Comparison of ENCODE assay signal across 8 cellular contexts in the genomic region with DNA sequence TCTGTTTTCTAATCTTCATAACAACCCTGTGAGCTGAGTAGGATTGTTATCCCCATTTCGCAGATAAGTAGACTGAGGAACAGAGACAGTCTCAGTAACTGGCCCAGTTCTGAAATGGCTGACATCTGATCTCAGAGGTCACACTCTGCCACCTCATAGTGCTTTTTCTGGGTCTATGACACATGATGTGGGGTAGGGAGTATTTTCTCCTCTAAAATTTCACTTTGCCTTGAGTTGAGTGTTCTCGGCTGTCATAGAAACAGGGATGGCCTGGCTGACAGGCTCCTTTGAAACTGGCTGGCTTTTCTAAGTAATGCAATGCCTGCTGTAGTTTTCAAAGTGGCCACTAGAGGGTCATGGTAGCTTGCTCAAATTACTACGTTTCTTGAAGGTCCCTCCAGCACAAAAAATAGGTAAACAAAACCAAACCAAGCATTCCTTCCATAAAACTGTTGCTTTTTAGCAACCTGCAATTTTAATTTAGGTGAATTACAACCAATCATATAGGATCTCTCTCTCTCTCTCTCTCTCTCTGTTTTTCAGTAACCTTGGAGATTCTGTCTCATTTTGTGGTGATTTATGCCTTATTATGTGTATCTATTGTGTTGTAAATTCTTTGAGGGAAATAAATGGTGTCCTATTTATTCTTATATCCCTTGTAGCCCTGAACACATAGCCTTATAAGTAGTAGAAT.
DNase-seq lines count a peak whose midpoint lies in the region; ATAC-seq and TF ChIP-seq lines count a peak whose summit lies in the region.

No MANE protein-coding gene starts in this region.

- H3K9me3 ChIP-seq in lower lobe of right lung: no peaks in the 10 kb centered on the region

- no peak for DNase-seq in AG04449 (ENCODE audit: low read depth, low spot score)
- DNase-seq in NCI-H345 (lab: John Stamatoyannopoulos, UW): peak; percentile 63
- DNase-seq in activated CD4-positive, alpha-beta T cell treated with anti-CD3 and anti-CD28 coated beads for 48 hours: peak; percentile 75
- no peak for DNase-seq in lower lobe of right lung
- peak; percentile 19 to 30 for DNase-seq in stimulated activated CD8-positive, alpha-beta memory T cell treated with anti-CD3 and anti-CD28 coated beads, Interleukin-15, amount 100 ng/mL, for 48 hours (ENCODE audit: low read depth in 2 of 2)

- H3K27ac Mint-ChIP-seq in dendritic cell treated with granulocyte-macrophage colony-stimulating factor and Interleukin-4, amounts not matched to agents 40 ng/mL and 50 ng/mL, for 4 days: peak overlapping the region; percentile 53

- ATAC-seq in GM18511 (IDR thresholded peaks at IDR 0.05; ENCODE audit: unreplicated experiment) (peak; percentile 91), HG03045 (IDR thresholded peaks at IDR 0.05; ENCODE audit: unreplicated experiment) (peak; percentile 89), lower lobe of right lung (peak; percentile 86 to 88)

- no peaks in the 10 kb centered on the region for H3K4me1 ChIP-seq in lower lobe of right lung

- peaks cover 16% of the 10 kb centered on the region for H3K4me1 Mint-ChIP-seq in dendritic cell treated with granulocyte-macrophage colony-stimulating factor and Interleukin-4, amounts not matched to agents 40 ng/mL and 50 ng/mL, for 4 days (ENCODE audit: low read depth)

- H3K36me3 Mint-ChIP-seq in dendritic cell treated with granulocyte-macrophage colony-stimulating factor and Interleukin-4, amounts not matched to agents 40 ng/mL and 50 ng/mL, for 4 days (ENCODE audit: low read depth): no peaks in the 10 kb centered on the region

- no peak overlapping the region for H3K27ac ChIP-seq in lower lobe of right lung

- H3K4me3 Mint-ChIP-seq in dendritic cell treated with granulocyte-macrophage colony-stimulating factor and Interleukin-4, amounts not matched to agents 40 ng/mL and 50 ng/mL, for 4 days: no peak overlapping the region

- POLR2A ChIA-PET in AG04449 (lab: Yijun Ruan, JAX): no interaction called here

- TF ChIP-seq CTCF in AG04449 (IDR thresholded peaks at IDR 0.05; ENCODE audit: insufficient read depth, low read length, missing control alignments) (peak; percentile 74), lower lobe of right lung (IDR thresholded peaks at IDR 0.05) (peak; percentile 94)

- H3K9me3 Mint-ChIP-seq in dendritic cell treated with granulocyte-macrophage colony-stimulating factor and Interleukin-4, amounts not matched to agents 40 ng/mL and 50 ng/mL, for 4 days: no peaks in the 10 kb centered on the region

- intact Hi-C loops in dendritic cell treated with granulocyte-macrophage colony-stimulating factor and Interleukin-4, amounts not matched to agents 40 ng/mL and 50 ng/mL, for 4 days (cut with micrococcal nuclease): loop anchor here (1.0 to 10.0 kb wide), 2 partner anchors 23 to 233 kb away; no protein-coding TSS in a partner anchor
- intact Hi-C loops in lower lobe of right lung (cut with DNase I): no loop called here

- peaks cover 1% of the 10 kb centered on the region for H3K27me3 Mint-ChIP-seq in dendritic cell treated with granulocyte-macrophage colony-stimulating factor and Interleukin-4, amounts not matched to agents 40 ng/mL and 50 ng/mL, for 4 days

- CTCF ChIA-PET in AG04449 (lab: Yijun Ruan, JAX): interaction anchor here (0.8 to 2.4 kb wide), 11 partner anchors 12 to 238 kb away, joined by 3 to 12 read pairs (median 4); no protein-coding TSS in a partner anchor

- H3K4me3 ChIP-seq in AG04449 (ENCODE audit: low read depth, low read length) (no peak overlapping the region), lower lobe of right lung (no peak overlapping the region)

- no peaks in the 10 kb centered on the region for H3K36me3 ChIP-seq in lower lobe of right lung

- no peaks in the 10 kb centered on the region for H3K27me3 ChIP-seq in lower lobe of right lung (ENCODE audit: low read depth)

Comparison
In these comparisons a context has a peak if more than half of its experiments do, and no peak if none do; other contexts are left out.
1. DNase-seq: peak in NCI-H345 (single experiment), activated CD4-positive, alpha-beta T cell treated with anti-CD3 and anti-CD28 coated beads for 48 hours (single experiment) and stimulated activated CD8-positive, alpha-beta memory T cell treated with anti-CD3 and anti-CD28 coated beads, Interleukin-15, amount 100 ng/mL, for 48 hours (2 of 2); none in AG04449 (single experiment) and lower lobe of right lung (single experiment).
2. Peak in every context shown above with its lines, with median percentiles within 50 percentile points of each other: ATAC-seq.